2 cellular contexts compared by ENCODE assay signal in genomic region chr19:15417699-15418098, GRCh38.
TF ChIP-seq lines count a peak whose summit lies in the region.

No MANE protein-coding gene starts in this region.

TF ChIP-seq in GM12878, 131 proteins besides CTCF, POLR2A, EP300 and RAD21:
- TF ChIP-seq BHLHE40 (IDR thresholded peaks at IDR 0.05; ENCODE audit: borderline replicate concordance in 1 of 2, low read depth in 2 of 2, low read length in 1 of 2), result no peak
- no peak for TF ChIP-seq RCOR1 (conservative IDR thresholded peaks at IDR 0.05; ENCODE audit: low read depth, low read length)
- TF ChIP-seq IRF4 (IDR thresholded peaks at IDR 0.05; ENCODE audit: low read depth, low read length), result no peak
- no peak for TF ChIP-seq MXI1 (IDR thresholded peaks at IDR 0.05; ENCODE audit: low read depth, low read length)
- TF ChIP-seq ZNF217 (IDR thresholded peaks at IDR 0.05), result no peak
- no peak for TF ChIP-seq TAF1 (IDR thresholded peaks at IDR 0.05; ENCODE audit: borderline replicate concordance, low read depth, low read length)
- TF ChIP-seq STAT1 (conservative IDR thresholded peaks at IDR 0.05), result no peak
- TF ChIP-seq, protein P1, sequence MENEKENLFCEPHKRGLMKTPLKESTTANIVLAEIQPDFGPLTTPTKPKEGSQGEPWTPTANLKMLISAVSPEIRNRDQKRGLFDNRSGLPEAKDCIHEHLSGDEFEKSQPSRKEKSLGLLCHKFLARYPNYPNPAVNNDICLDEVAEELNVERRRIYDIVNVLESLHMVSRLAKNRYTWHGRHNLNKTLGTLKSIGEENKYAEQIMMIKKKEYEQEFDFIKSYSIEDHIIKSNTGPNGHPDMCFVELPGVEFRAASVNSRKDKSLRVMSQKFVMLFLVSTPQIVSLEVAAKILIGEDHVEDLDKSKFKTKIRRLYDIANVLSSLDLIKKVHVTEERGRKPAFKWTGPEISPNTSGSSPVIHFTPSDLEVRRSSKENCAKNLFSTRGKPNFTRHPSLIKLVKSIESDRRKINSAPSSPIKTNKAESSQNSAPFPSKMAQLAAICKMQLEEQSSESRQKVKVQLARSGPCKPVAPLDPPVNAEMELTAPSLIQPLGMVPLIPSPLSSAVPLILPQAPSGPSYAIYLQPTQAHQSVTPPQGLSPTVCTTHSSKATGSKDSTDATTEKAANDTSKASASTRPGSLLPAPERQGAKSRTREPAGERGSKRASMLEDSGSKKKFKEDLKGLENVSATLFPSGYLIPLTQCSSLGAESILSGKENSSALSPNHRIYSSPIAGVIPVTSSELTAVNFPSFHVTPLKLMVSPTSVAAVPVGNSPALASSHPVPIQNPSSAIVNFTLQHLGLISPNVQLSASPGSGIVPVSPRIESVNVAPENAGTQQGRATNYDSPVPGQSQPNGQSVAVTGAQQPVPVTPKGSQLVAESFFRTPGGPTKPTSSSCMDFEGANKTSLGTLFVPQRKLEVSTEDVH (IDR thresholded peaks at IDR 0.05; ENCODE audit: low read depth, partially characterized antibody), result no peak
- no peak for TF ChIP-seq FOXM1 (IDR thresholded peaks at IDR 0.05; ENCODE audit: low read depth, low read length)
- no peak for TF ChIP-seq PRDM15 (CRISPR knock-in tag; IDR thresholded peaks at IDR 0.05)

TF ChIP-seq in liver, 16 proteins besides CTCF, POLR2A, EP300 and RAD21:
- no peak for TF ChIP-seq TAF1 (conservative IDR thresholded peaks at IDR 0.05)
- no peak for TF ChIP-seq HNF4A (conservative IDR thresholded peaks at IDR 0.05)
- TF ChIP-seq REST (IDR thresholded peaks at IDR 0.05), result no peak
- no peak for TF ChIP-seq JUND (IDR thresholded peaks at IDR 0.05)
- TF ChIP-seq SP1 (IDR thresholded peaks at IDR 0.05), result no peak
- TF ChIP-seq EGR1 (IDR thresholded peaks at IDR 0.05; ENCODE audit: low read depth in 2 of 2), result no peak
- no peak for TF ChIP-seq NR2F2 (IDR thresholded peaks at IDR 0.05)
- TF ChIP-seq FOXA2 (IDR thresholded peaks at IDR 0.05), result no peak
- TF ChIP-seq, protein P2, sequence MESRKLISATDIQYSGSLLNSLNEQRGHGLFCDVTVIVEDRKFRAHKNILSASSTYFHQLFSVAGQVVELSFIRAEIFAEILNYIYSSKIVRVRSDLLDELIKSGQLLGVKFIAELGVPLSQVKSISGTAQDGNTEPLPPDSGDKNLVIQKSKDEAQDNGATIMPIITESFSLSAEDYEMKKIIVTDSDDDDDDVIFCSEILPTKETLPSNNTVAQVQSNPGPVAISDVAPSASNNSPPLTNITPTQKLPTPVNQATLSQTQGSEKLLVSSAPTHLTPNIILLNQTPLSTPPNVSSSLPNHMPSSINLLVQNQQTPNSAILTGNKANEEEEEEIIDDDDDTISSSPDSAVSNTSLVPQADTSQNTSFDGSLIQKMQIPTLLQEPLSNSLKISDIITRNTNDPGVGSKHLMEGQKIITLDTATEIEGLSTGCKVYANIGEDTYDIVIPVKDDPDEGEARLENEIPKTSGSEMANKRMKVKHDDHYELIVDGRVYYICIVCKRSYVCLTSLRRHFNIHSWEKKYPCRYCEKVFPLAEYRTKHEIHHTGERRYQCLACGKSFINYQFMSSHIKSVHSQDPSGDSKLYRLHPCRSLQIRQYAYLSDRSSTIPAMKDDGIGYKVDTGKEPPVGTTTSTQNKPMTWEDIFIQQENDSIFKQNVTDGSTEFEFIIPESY (IDR thresholded peaks at IDR 0.05), result no peak
- no peak for TF ChIP-seq RXRA (IDR thresholded peaks at IDR 0.05)
- TF ChIP-seq, protein P3, sequence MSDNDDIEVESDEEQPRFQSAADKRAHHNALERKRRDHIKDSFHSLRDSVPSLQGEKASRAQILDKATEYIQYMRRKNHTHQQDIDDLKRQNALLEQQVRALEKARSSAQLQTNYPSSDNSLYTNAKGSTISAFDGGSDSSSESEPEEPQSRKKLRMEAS (IDR thresholded peaks at IDR 0.05), result no peak
- TF ChIP-seq FOXA1 (IDR thresholded peaks at IDR 0.05), result no peak
- no peak for TF ChIP-seq YY1 (IDR thresholded peaks at IDR 0.05)
- no peak for TF ChIP-seq HNF4G (IDR thresholded peaks at IDR 0.05)
- TF ChIP-seq ATF3 (IDR thresholded peaks at IDR 0.05), result no peak
- no peak for TF ChIP-seq GABPA (IDR thresholded peaks at IDR 0.05 in 1 of 2, conservative IDR thresholded peaks at IDR 0.05 in 1 of 2)
TF ChIP-seq in liver: peak in this region for 0.
